In genomic region chr5:32526815-32527214, GRCh38 we compare ENCODE assay signal across 23 cellular contexts. TPM values are rescaled to one million over a fixed set of nuclear protein-coding genes. Genes with fewer than 3 reads are reported as not detected.
A peak's percentile ranks its signal among the peaks of the same experiment; 100 is the strongest.
DNase-seq lines count a peak whose midpoint lies in the region; ATAC-seq, FAIRE-seq and TF ChIP-seq lines count a peak whose summit lies in the region.
"Had no signal": no experiment of that assay in that cellular context is flagged by ENCODE, and none has a peak within 500 bp of the region (broad histone marks: within the 10 kb centered on the region; RNA-seq: fewer than 3 reads in every experiment).

No MANE protein-coding gene starts in this region.

- no peak overlapping the region for H4K5ac ChIP-seq in IMR-90 (ENCODE audit: low read depth, low read length)

- CTCF ChIA-PET in IMR-90 (lab: Yijun Ruan, JAX) (no interaction called here), K562 (lab: Yijun Ruan, JAX; ENCODE audit: low intra/inter-chr PET ratio) (interaction anchor here (0.7 kb wide), 1 partner anchor 29 kb away, joined by 3 read pairs; no protein-coding TSS in a partner anchor)

- H3K4ac ChIP-seq in IMR-90 (ENCODE audit: low read depth, low read length): no peak overlapping the region

- H3K27me3 Mint-ChIP-seq in activated T-cell treated with anti-CD3 and anti-CD28 coated beads, Interleukin-2, amount 50 U/mL, for 72 hours (ENCODE audit: low read depth): no peaks in the 10 kb centered on the region
- H3K27me3 Mint-ChIP-seq: CD4-positive, alpha-beta T cell; T-cell had no signal

- H2AK5ac ChIP-seq in IMR-90 (ENCODE audit: low read depth, low read length): no peak overlapping the region

- in situ Hi-C loops in IMR-90 (cut with MboI; ENCODE audit: low sequenced_read_pairs) (no loop called here), K562 (cut with MboI) (no loop called here)

- no peak overlapping the region for H2BK15ac ChIP-seq in IMR-90 (ENCODE audit: low read depth, low read length)

- no peak overlapping the region for H2AK9ac ChIP-seq in IMR-90 (replicated peaks; ENCODE audit: low read depth, low read length, poor library complexity)

- no peaks in the 10 kb centered on the region for H3K79me1 ChIP-seq in IMR-90 (ENCODE audit: low read depth in 1 of 2, low read length in 2 of 2)

- H3K9me3 ChIP-seq in IMR-90 (ENCODE audit: control insufficient read depth, insufficient read depth, low read length): no peaks in the 10 kb centered on the region
- H3K9me3 ChIP-seq in K562 (replicated peaks; ENCODE audit: control insufficient read depth, insufficient read depth, low read depth, low read length): no peaks in the 10 kb centered on the region
- H3K9me3 ChIP-seq: A549, BE2C had no signal

- no peaks in the 10 kb centered on the region for H3K79me2 ChIP-seq in K562 (ENCODE audit: control insufficient read depth, insufficient read depth, low read length)

- H3K36me3 Mint-ChIP-seq in activated T-cell treated with anti-CD3 and anti-CD28 coated beads, Interleukin-2, amount 50 U/mL, for 72 hours (ENCODE audit: insufficient read depth in 2 of 2): peaks cover 3% of the 10 kb centered on the region in 2 donors
- H3K36me3 Mint-ChIP-seq: T-cell had no signal

- TF ChIP-seq CTCF in IMR-90 (conservative IDR thresholded peaks at IDR 0.05; ENCODE audit: low read depth, low read length) (no peak), K562 (IDR thresholded peaks at IDR 0.05 in 2 of 3, conservative IDR thresholded peaks at IDR 0.05 in 1 of 3; ENCODE audit: insufficient read depth in 2 of 3, low read depth in 1 of 3, low read length in 3 of 3) (no peak)

- no peak overlapping the region for H3K9ac ChIP-seq in IMR-90 (ENCODE audit: low read depth, low read length)
- no peak overlapping the region for H3K9ac ChIP-seq in K562 (ENCODE audit: insufficient read depth in 1 of 2, low read depth in 2 of 2, low read length in 2 of 2)

- H3K23ac ChIP-seq in IMR-90 (ENCODE audit: low read depth, low read length): no peak overlapping the region

- H3K4me1 Mint-ChIP-seq in activated T-cell treated with anti-CD3 and anti-CD28 coated beads, Interleukin-2, amount 50 U/mL, for 72 hours (ENCODE audit: low read depth): peaks cover 38% of the 10 kb centered on the region

- TF ChIP-seq POLR2A in IMR-90 (IDR thresholded peaks at IDR 0.05; ENCODE audit: low read depth, low read length) (no peak), K562 (conservative IDR thresholded peaks at IDR 0.05) (no peak)

- no peaks in the 10 kb centered on the region for H3K9me3 Mint-ChIP-seq in activated T-cell treated with anti-CD3 and anti-CD28 coated beads, Interleukin-2, amount 50 U/mL, for 72 hours
- H3K9me3 Mint-ChIP-seq: CD4-positive, alpha-beta T cell; HFFc6; T-cell had no signal

- WGBS in IMR-90 (ENCODE audit: extremely low coverage in 2 of 2, insufficient read length in 1 of 2), 2 experiments: no CpG with 5 or more reads among the region's 1 CpG
- WGBS in K562 (ENCODE audit: insufficient coverage, low coverage, missing lambda C conversion rate): 6% methylated on average over 1 of the region's 1 CpG

- no peak for DNase-seq in activated T-cell treated with anti-CD3 and anti-CD28 coated beads, Interleukin-2, amount 50 U/mL, for 72 hours
- no peak for DNase-seq in activated T-cell treated with anti-CD3 and anti-CD28 coated beads, Interleukin-2, amount 50 U/mL, for 1 hour
- no peak for DNase-seq in IMR-90
- DNase-seq in K562 (ENCODE audit: extremely low read depth in 1 of 4, low spot score in 3 of 4): no peak
- no peak for DNase-seq in NCI-H1417 treated with DMSO at 0.1 percent for 48 hours (lab: John Stamatoyannopoulos, UW)
- DNase-seq in central memory CD4-positive, alpha-beta T cell: no peak
- no peak for DNase-seq in kidney tubule cell (ENCODE audit: low spot score)
- DNase-seq: BE2C; CD4-positive, alpha-beta T cell; DMS53; GF-D8; HFFc6; KBM-7; NCI-H1436; NCI-H187 treated with DMSO at 0.1 percent for 48 hours; NCI-H2107; NCI-H446 treated with DMSO at 0.1 percent for 48 hours; NCI-H526 treated with DMSO at 0.1 percent for 48 hours; SIG-M5; T-cell had no signal

- BruUV-seq in IMR-90 (replicated peaks; lab: Mats Ljungman, UMichigan) (no TSS peak), K562 (replicated peaks; lab: Mats Ljungman, UMichigan) (no TSS peak)

- H3K14ac ChIP-seq in IMR-90 (replicated peaks; ENCODE audit: low read depth, low read length): no peak overlapping the region

- no peak for FAIRE-seq in K562 (lab: Jason Lieb, UNC)
- FAIRE-seq: A549, H54 had no signal

- TF ChIP-seq RAD21 in IMR-90 (IDR thresholded peaks at IDR 0.05; ENCODE audit: low read length) (no peak), K562 (CRISPR knock-in tag; conservative IDR thresholded peaks at IDR 0.05 in 1 of 2, IDR thresholded peaks at IDR 0.05 in 1 of 2) (no peak)

- H4K20me1 ChIP-seq in IMR-90 (ENCODE audit: insufficient read depth, low read length) (no peaks in the 10 kb centered on the region), K562 (replicated peaks; ENCODE audit: control insufficient read depth, insufficient read depth, low read length) (no peaks in the 10 kb centered on the region)

- H3K4me1 ChIP-seq in IMR-90 (ENCODE audit: control insufficient read depth, insufficient read depth, low read length): peaks cover 8% of the 10 kb centered on the region
- H3K4me1 ChIP-seq in K562 (replicated peaks in 1 of 2; ENCODE audit: control insufficient read depth in 2 of 2, insufficient read depth in 2 of 2, low read length in 2 of 2): peaks cover 0 to 4% of the 10 kb centered on the region in 2 experiments; a peak in 1 of 5 replicates

- H2AFZ ChIP-seq in IMR-90 (replicated peaks; ENCODE audit: low read length, poor library complexity): no peak overlapping the region
- H2AFZ ChIP-seq in K562 (ENCODE audit: low read depth, low read length): no peak overlapping the region

- no peak overlapping the region for H3K4me2 ChIP-seq in IMR-90 (ENCODE audit: low read depth, low read length)
- no peak overlapping the region for H3K4me2 ChIP-seq in K562 (ENCODE audit: insufficient read depth, low read length)
- H3K4me2 ChIP-seq: A549 had no signal

- H2BK20ac ChIP-seq in IMR-90 (ENCODE audit: low read depth, low read length): no peak overlapping the region

- dilution Hi-C loops in IMR-90 (cut with HindIII; ENCODE audit: low sequenced_read_pairs, unreplicated experiment): no loop called here

- POLR2A ChIA-PET in IMR-90 (lab: Charles Lee; ENCODE audit: unreplicated experiment) (no interaction called here), K562 (lab: Yijun Ruan, JAX) (no interaction called here)

- no peak overlapping the region for H3K18ac ChIP-seq in IMR-90 (ENCODE audit: low read depth, low read length)

- peak overlapping the region; percentile 30 for H3K27ac Mint-ChIP-seq in activated T-cell treated with anti-CD3 and anti-CD28 coated beads, Interleukin-2, amount 50 U/mL, for 72 hours
- H3K27ac Mint-ChIP-seq: CD4-positive, alpha-beta T cell; HFFc6; T-cell had no signal

- ATAC-seq in activated T-cell treated with anti-CD3 and anti-CD28 coated beads, Interleukin-2, amount 50 U/mL, for 72 hours (replicated peaks in 1 of 2): no peak
- ATAC-seq in IMR-90 (ENCODE audit: low read depth): no peak
- ATAC-seq in K562: no peak
- ATAC-seq: A549, T-cell had no signal

- H3K9me1 ChIP-seq in IMR-90 (ENCODE audit: insufficient read depth, low read length) (peaks cover 6% of the 10 kb centered on the region), K562 (ENCODE audit: control insufficient read depth, insufficient read depth, low read length) (no peaks in the 10 kb centered on the region)

- H3K36me3 ChIP-seq in IMR-90 (ENCODE audit: control insufficient read depth, insufficient read depth, low read length) (no peaks in the 10 kb centered on the region), K562 (ENCODE audit: control insufficient read depth, insufficient read depth, low read length) (no peaks in the 10 kb centered on the region)
- H3K36me3 ChIP-seq: BE2C had no signal

- H4K8ac ChIP-seq in IMR-90 (ENCODE audit: low read depth in 2 of 2, low read length in 2 of 2): no peak overlapping the region

- TF ChIP-seq EP300 in K562 (IDR thresholded peaks at IDR 0.05; ENCODE audit: low read length): no peak

- H3K4me3 Mint-ChIP-seq in activated T-cell treated with anti-CD3 and anti-CD28 coated beads, Interleukin-2, amount 50 U/mL, for 72 hours: no peak overlapping the region
- H3K4me3 Mint-ChIP-seq: CD4-positive, alpha-beta T cell; HFFc6; T-cell had no signal

- H3K27me3 ChIP-seq in IMR-90 (ENCODE audit: control insufficient read depth, insufficient read depth, low read length): no peaks in the 10 kb centered on the region
- H3K27me3 ChIP-seq in K562 (ENCODE audit: control insufficient read depth in 2 of 2, insufficient read depth in 2 of 2, low read length in 2 of 2): peaks cover 25 to 44% of the 10 kb centered on the region in 2 experiments
- H3K27me3 ChIP-seq: BE2C had no signal

- H3K56ac ChIP-seq in IMR-90 (ENCODE audit: extremely low read depth, insufficient read depth, low read length): no peak overlapping the region

- intact Hi-C loops in IMR-90 (cut with micrococcal nuclease): no loop called here
- intact Hi-C loops in K562 (cut with micrococcal nuclease): no loop called here

- H2BK120ac ChIP-seq in IMR-90 (ENCODE audit: low read depth, low read length): no peak overlapping the region

- H3K4me3 ChIP-seq in IMR-90 (ENCODE audit: insufficient read depth, low read depth, low read length): no peak overlapping the region
- no peak overlapping the region for H3K4me3 ChIP-seq in K562
- H3K4me3 ChIP-seq: A549 had no signal

- H4K91ac ChIP-seq in IMR-90 (ENCODE audit: insufficient read depth, low read depth, low read length): no peak overlapping the region

- H3K27ac ChIP-seq in IMR-90 (ENCODE audit: insufficient read depth, low read length): no peak overlapping the region
- H3K27ac ChIP-seq in K562 (ENCODE audit: extremely low read depth, low read depth, low read length): no peak overlapping the region
- H3K27ac ChIP-seq: A549, RWPE1 had no signal

- H2BK5ac ChIP-seq in IMR-90 (ENCODE audit: low read depth, low read length, poor library complexity, severe bottlenecking): no peak overlapping the region

RNA-seq across cellular contexts. Expression of gene SUB1, which starts 58.5 kb away (rescaled TPM):
- 100 to 1,000 TPM; 362 to 383 TPM for total RNA-seq in activated T-cell treated with anti-CD3 and anti-CD28 coated beads, Interleukin-2, amount 50 U/mL, for 72 hours
- 19.5 and 90.5 TPM in 2 replicates for total RNA-seq in IMR-90 (2012; rRNA removed)
- polyA plus RNA-seq in IMR-90 (2012; rRNA removed): 117 and 155 TPM in 2 replicates
- 3.1 and 6.0 TPM in 2 replicates for polyA plus RNA-seq in IMR-90 (2012; cell fraction: cytosol; rRNA removed)
- polyA plus RNA-seq in IMR-90 (2012; cell fraction: nucleus; rRNA removed; ENCODE audit: low replicate concordance): 4.2 and 27.6 TPM in 2 replicates
- 59.7 and 153 TPM in 2 replicates for total RNA-seq in K562 (2011; cell fraction: chromatin; rRNA removed; ENCODE audit: low replicate concordance)
- 54.2 and 54.7 TPM in 2 replicates for total RNA-seq in K562 (2011; cell fraction: nucleolus; rRNA removed)
- total RNA-seq in K562 (2011; cell fraction: nucleoplasm; rRNA removed): 105 and 163 TPM in 2 replicates
- 259 and 336 TPM in 2 replicates for total RNA-seq in K562 (2014; rRNA removed)
- total RNA-seq in K562 (2014; rRNA removed; fragmentation: Illumina TruSeq; extraction: Trizol): 779 and 938 TPM in 2 replicates
- 625 and 700 TPM in 2 replicates for total RNA-seq in K562 (2015; rRNA removed; fragmentation: Illumina TruSeq; extraction: Trizol)
- 494 and 558 TPM in 2 replicates for total RNA-seq in K562 (2021)
- 239 and 479 TPM in 2 replicates for polyA plus RNA-seq in K562 (2011; rRNA removed)
- polyA plus RNA-seq in K562 (2011; cell fraction: cytosol; rRNA removed): 15.5 and 92.3 TPM in 2 replicates
- polyA plus RNA-seq in K562 (2011; cell fraction: nucleus; rRNA removed): 40.2 and 58.6 TPM in 2 replicates
- polyA plus RNA-seq in K562 (2012): 355 and 463 TPM in 2 replicates
- polyA plus RNA-seq in K562 (2014; fragmentation: Illumina TruSeq; extraction: Trizol): 378 and 453 TPM in 2 replicates
- 100 to 1,000 TPM; 887 to 932 TPM for polyA plus RNA-seq in K562 (2014; fragmentation: Nextera tagmentation; extraction: Ambion mirVana)
- polyA plus RNA-seq in K562 (2014; rRNA removed): 738 and 1,031 TPM in 2 replicates
- 108 and 128 TPM in 2 replicates for polyA minus RNA-seq in K562 (2011; rRNA and poly(A)+ RNA removed)
- 25.9 and 60.5 TPM in 2 replicates for polyA minus RNA-seq in K562 (2011; cell fraction: cytosol; rRNA and poly(A)+ RNA removed)
- polyA minus RNA-seq in K562 (2011; cell fraction: nucleus; rRNA and poly(A)+ RNA removed): 67.4 and 68.0 TPM in 2 replicates
